Comparison of ENCODE assay signal across 9 cellular contexts in the genomic region with DNA sequence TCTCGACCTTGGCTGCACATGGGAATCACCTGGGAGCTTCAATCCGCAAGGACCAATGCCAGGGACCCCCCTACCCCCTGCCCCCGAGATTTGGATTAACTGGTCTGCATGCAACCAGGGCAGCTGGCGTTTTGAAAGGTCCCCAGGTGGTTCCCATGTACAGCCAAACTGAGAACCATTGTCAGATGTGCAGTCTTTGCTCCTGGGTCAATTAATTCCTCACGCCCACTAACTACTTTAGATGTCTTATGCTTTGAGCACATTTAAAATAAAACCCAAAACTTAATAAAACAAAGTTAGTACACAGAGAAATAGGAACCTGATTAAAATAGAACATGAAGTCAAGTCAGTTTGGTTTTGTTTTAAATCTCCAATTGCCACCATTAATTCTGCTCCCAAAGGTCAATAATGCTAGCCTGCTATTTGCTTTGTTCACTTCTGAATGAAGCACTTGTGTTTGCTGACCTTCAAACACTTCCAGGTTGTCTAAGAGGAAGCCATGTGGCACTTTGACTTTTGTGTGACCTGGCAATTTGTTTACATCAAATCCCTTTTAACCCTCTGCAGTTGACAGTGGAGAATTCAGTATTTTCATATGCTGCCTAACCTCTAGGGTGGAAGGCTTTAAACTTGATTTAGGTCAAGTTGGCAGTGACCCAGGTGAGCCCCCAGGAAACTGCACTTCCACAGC. TPM values are rescaled to one million over a fixed set of nuclear protein-coding genes. Genes with fewer than 3 reads are reported as not detected.
DNase-seq lines count a peak whose midpoint lies in the region; ATAC-seq, FAIRE-seq and TF ChIP-seq lines count a peak whose summit lies in the region.
"Had no signal": no experiment of that assay in that cellular context is flagged by ENCODE, and none has a peak within 500 bp of the region (broad histone marks: within the 10 kb centered on the region; RNA-seq: fewer than 3 reads in every experiment).

No MANE protein-coding gene starts in this region.

- peaks cover 34 to 41% of the 10 kb centered on the region in 2 donors for H3K4me1 Mint-ChIP-seq in effector memory CD8-positive, alpha-beta T cell (ENCODE audit: low read depth in 2 of 2)

- CTCF ChIA-PET in SK-N-SH (lab: Yijun Ruan, JAX): interaction anchor here (0.8 to 5.7 kb wide), 13 partner anchors 18 to 557 kb away, joined by 3 to 124 read pairs (median 5); no protein-coding TSS in a partner anchor

- no peaks in the 10 kb centered on the region for H3K79me2 ChIP-seq in SK-N-SH (ENCODE audit: insufficient read depth)

- H3K36me3 ChIP-seq in SK-N-SH (replicated peaks in 1 of 2; ENCODE audit: control insufficient read depth in 1 of 2, insufficient read depth in 2 of 2, low read length in 1 of 2) (no peaks in the 10 kb centered on the region), spleen (no peaks in the 10 kb centered on the region)

- TF ChIP-seq CTCF in SK-N-SH (IDR thresholded peaks at IDR 0.05): no peak
- TF ChIP-seq CTCF in spleen (IDR thresholded peaks at IDR 0.05 in 8 of 11, conservative IDR thresholded peaks at IDR 0.05 in 3 of 11): no peak

- peaks cover 5% of the 10 kb centered on the region for H3F3A ChIP-seq in SK-N-SH (replicated peaks; ENCODE audit: insufficient read depth)

- FAIRE-seq in urothelium cell line (lab: Jason Lieb, UNC): no peak

- H3K27ac Mint-ChIP-seq in effector memory CD8-positive, alpha-beta T cell: peak overlapping the region; percentile 38 to 98

- DNase-seq in SK-N-SH (no peak), NCI-H748 treated with DMSO at 0.1 percent for 48 hours (lab: John Stamatoyannopoulos, UW) (peak; percentile 48), spleen (no peak), iPS-NIHi7 (ENCODE audit: extremely low spot score) (no peak), urothelium cell line (ENCODE audit: low spot score) (no peak), globus pallidus (ENCODE audit: low spot score) (no peak)
- no peak for DNase-seq in effector memory CD8-positive, alpha-beta T cell
- DNase-seq: activated T-cell treated with anti-CD3 and anti-CD28 coated beads, Interleukin-2, amount 50 U/mL, for 4 hours had no signal

- peak overlapping the region in 1 of 2 donors; percentile 25 for H3K4me3 Mint-ChIP-seq in effector memory CD8-positive, alpha-beta T cell
- H3K4me3 Mint-ChIP-seq: activated T-cell treated with anti-CD3 and anti-CD28 coated beads, Interleukin-2, amount 50 U/mL, for 4 hours had no signal

- H3K4me1 ChIP-seq in SK-N-SH (ENCODE audit: control insufficient read depth in 1 of 2, insufficient read depth in 2 of 2, low read depth in 1 of 2, low read length in 1 of 2): peaks cover 12 to 33% of the 10 kb centered on the region in 2 experiments; a peak in 3 of 4 replicates
- H3K4me1 ChIP-seq in spleen: peaks cover 38 to 66% (median 56%) of the 10 kb centered on the region in 6 donors

- no peaks in the 10 kb centered on the region for H3K9me3 Mint-ChIP-seq in effector memory CD8-positive, alpha-beta T cell
- H3K9me3 Mint-ChIP-seq: activated T-cell treated with anti-CD3 and anti-CD28 coated beads, Interleukin-2, amount 50 U/mL, for 4 hours had no signal

- H3K4me3 ChIP-seq in SK-N-SH (ENCODE audit: low read depth in 2 of 2, low read length in 1 of 2): no peak overlapping the region
- H3K4me3 ChIP-seq in spleen: no peak overlapping the region

- TF ChIP-seq EP300 in SK-N-SH (IDR thresholded peaks at IDR 0.05; ENCODE audit: borderline replicate concordance in 1 of 2, low read depth in 1 of 2, low read length in 1 of 2): no peak

- peaks cover 22% of the 10 kb centered on the region for H3K36me3 Mint-ChIP-seq in effector memory CD8-positive, alpha-beta T cell (ENCODE audit: insufficient read depth)

- POLR2A ChIA-PET in SK-N-SH (lab: Yijun Ruan, JAX): no interaction called here

- TF ChIP-seq RAD21 in SK-N-SH (IDR thresholded peaks at IDR 0.05; ENCODE audit: low read length): no peak

- H3K27me3 ChIP-seq in SK-N-SH (ENCODE audit: insufficient read depth): no peaks in the 10 kb centered on the region
- peaks cover 0 to 5% (median 0%) of the 10 kb centered on the region in 7 donors for H3K27me3 ChIP-seq in spleen (replicated peaks in 1 of 7)

- intact Hi-C loops in spleen (cut with DNase I; ENCODE audit: low total_unique reads): loop anchor here (5.0 kb wide), 1 partner anchor 535 kb away; no protein-coding TSS in a partner anchor

- no peaks in the 10 kb centered on the region for H3K9me2 ChIP-seq in SK-N-SH

- no peak for ATAC-seq in SK-N-SH treated with all-trans-retinoic acid at 6 μM for 48 hours
- no peak for ATAC-seq in effector memory CD8-positive, alpha-beta T cell (replicated peaks)

- no peak for TF ChIP-seq POLR2A in spleen (IDR thresholded peaks at IDR 0.05)

- H3K9me3 ChIP-seq in SK-N-SH (no peaks in the 10 kb centered on the region), spleen (no peaks in the 10 kb centered on the region)

- 67% methylated on average over 5 of the region's 5 CpGs for WGBS in SK-N-SH (ENCODE audit: low lambda C conversion rate)
- 56 to 89% (median 58%) methylated on average over 3 to 5 of the region's 5 CpGs for WGBS in spleen, 5 donors

- H2AFZ ChIP-seq in SK-N-SH (ENCODE audit: low read depth): no peak overlapping the region; the same call in 1 of the 2 replicates

- H3K27ac ChIP-seq in SK-N-SH (ENCODE audit: low read depth in 2 of 2, low read length in 1 of 2): peak overlapping the region; percentile 76 to 85
- peak overlapping the region; percentile 19 to 96 (median 90) for H3K27ac ChIP-seq in spleen

- H3K4me2 ChIP-seq in SK-N-SH: peak overlapping the region; percentile 26; the same call in 1 of the 2 replicates

- H4K20me1 ChIP-seq in SK-N-SH (ENCODE audit: insufficient read depth): no peaks in the 10 kb centered on the region

- H3K27me3 Mint-ChIP-seq in effector memory CD8-positive, alpha-beta T cell: no peaks in the 10 kb centered on the region

- H3K9ac ChIP-seq in SK-N-SH: peak overlapping the region; percentile 64; the same call in 1 of the 2 replicates

TF ChIP-seq in SK-N-SH, 30 proteins besides CTCF, POLR2A, EP300 and RAD21 (continues in another document):
- TF ChIP-seq, protein P1, sequence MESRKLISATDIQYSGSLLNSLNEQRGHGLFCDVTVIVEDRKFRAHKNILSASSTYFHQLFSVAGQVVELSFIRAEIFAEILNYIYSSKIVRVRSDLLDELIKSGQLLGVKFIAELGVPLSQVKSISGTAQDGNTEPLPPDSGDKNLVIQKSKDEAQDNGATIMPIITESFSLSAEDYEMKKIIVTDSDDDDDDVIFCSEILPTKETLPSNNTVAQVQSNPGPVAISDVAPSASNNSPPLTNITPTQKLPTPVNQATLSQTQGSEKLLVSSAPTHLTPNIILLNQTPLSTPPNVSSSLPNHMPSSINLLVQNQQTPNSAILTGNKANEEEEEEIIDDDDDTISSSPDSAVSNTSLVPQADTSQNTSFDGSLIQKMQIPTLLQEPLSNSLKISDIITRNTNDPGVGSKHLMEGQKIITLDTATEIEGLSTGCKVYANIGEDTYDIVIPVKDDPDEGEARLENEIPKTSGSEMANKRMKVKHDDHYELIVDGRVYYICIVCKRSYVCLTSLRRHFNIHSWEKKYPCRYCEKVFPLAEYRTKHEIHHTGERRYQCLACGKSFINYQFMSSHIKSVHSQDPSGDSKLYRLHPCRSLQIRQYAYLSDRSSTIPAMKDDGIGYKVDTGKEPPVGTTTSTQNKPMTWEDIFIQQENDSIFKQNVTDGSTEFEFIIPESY (IDR thresholded peaks at IDR 0.05; ENCODE audit: borderline replicate concordance, low read depth): no peak
- TF ChIP-seq SIN3A (IDR thresholded peaks at IDR 0.05; ENCODE audit: borderline replicate concordance, low read depth, low read length) (no peak), POLR2AphosphoS5 (IDR thresholded peaks at IDR 0.05; ENCODE audit: low read depth, low read length) (no peak), TEAD4 (IDR thresholded peaks at IDR 0.05; ENCODE audit: borderline replicate concordance, insufficient read depth) (no peak)
- TF ChIP-seq, protein P2, sequence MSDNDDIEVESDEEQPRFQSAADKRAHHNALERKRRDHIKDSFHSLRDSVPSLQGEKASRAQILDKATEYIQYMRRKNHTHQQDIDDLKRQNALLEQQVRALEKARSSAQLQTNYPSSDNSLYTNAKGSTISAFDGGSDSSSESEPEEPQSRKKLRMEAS (IDR thresholded peaks at IDR 0.05; ENCODE audit: low read depth): no peak

TF ChIP-seq in SK-N-SH treated with all-trans-retinoic acid at 6 μM for 48 hours, 23 proteins besides CTCF, POLR2A, EP300 and RAD21:
- TF ChIP-seq ZC3H10 (CRISPR knock-in tag; IDR thresholded peaks at IDR 0.05) (no peak), SNAI2 (CRISPR knock-in tag; IDR thresholded peaks at IDR 0.05) (no peak)

RNA-seq across cellular contexts. Expression of a gene that starts 27.2 kb away (rescaled TPM):
- polyA plus RNA-seq in SK-N-SH (2012; rRNA removed) (4,830 and 10,669 TPM in 2 replicates), spleen (over 10,000 TPM; 14,844 to 19,174 (median 17,521) TPM)
- 11,345 and 16,426 TPM in 2 replicates for polyA plus RNA-seq in SK-N-SH (2012; cell fraction: cytosol; rRNA removed)
- 2,546 and 2,555 TPM in 2 replicates for polyA plus RNA-seq in SK-N-SH (2012; cell fraction: nucleus; rRNA removed)
- over 10,000 TPM in 3 of 7 donors, 1,000 to 10,000 TPM in 4; 6,343 to 12,135 (median 6,919) TPM for total RNA-seq in spleen

RNA-seq across cellular contexts. Expression of a gene that starts 41.3 kb away (rescaled TPM):
- polyA plus RNA-seq in SK-N-SH (2012; rRNA removed) (not detected in 2 replicates), spleen (1 to 10 TPM; 1.1 to 3.5 (median 1.5) TPM)
- polyA plus RNA-seq in SK-N-SH (2012; cell fraction: cytosol; rRNA removed): not detected in 2 replicates
- not detected in 2 replicates for polyA plus RNA-seq in SK-N-SH (2012; cell fraction: nucleus; rRNA removed)
- total RNA-seq in spleen: 10 to 100 TPM; 19.9 to 76.5 (median 35.7) TPM
- total RNA-seq: activated T-cell treated with anti-CD3 and anti-CD28 coated beads, Interleukin-2, amount 50 U/mL, for 4 hours had no signal
